In the genomic region with DNA sequence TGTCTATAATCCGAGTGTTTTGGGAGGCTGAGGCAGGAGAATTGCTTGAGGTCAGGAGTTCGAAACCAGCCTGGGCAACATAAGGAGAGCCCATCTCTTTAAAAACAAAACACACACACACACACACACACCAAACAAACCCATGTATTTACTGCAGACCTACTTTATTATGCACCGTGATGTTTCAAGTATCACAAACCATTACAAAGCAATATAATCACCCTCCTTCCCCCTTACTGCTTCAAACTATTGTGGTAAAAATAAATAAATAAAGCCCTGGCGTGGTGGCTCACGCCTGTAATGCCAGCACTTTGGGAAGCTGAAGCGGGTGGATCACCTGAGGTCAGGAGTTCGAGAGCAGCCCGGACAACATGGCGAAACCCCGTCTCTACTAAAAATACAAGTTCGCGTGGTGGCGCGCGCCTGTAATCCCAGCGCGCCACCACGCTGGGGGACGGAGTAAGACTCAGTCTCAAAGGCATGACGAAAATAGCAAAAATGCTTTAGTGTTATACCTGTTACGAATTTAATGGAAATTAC, we compare ENCODE assay signal across 1 cellular context.
TF ChIP-seq lines count a peak whose summit lies in the region.

No MANE protein-coding gene starts in this region.

TF ChIP-seq in GM23338, 12 proteins besides CTCF, POLR2A, EP300 and RAD21 (continued from another document):
- TF ChIP-seq, protein P1, sequence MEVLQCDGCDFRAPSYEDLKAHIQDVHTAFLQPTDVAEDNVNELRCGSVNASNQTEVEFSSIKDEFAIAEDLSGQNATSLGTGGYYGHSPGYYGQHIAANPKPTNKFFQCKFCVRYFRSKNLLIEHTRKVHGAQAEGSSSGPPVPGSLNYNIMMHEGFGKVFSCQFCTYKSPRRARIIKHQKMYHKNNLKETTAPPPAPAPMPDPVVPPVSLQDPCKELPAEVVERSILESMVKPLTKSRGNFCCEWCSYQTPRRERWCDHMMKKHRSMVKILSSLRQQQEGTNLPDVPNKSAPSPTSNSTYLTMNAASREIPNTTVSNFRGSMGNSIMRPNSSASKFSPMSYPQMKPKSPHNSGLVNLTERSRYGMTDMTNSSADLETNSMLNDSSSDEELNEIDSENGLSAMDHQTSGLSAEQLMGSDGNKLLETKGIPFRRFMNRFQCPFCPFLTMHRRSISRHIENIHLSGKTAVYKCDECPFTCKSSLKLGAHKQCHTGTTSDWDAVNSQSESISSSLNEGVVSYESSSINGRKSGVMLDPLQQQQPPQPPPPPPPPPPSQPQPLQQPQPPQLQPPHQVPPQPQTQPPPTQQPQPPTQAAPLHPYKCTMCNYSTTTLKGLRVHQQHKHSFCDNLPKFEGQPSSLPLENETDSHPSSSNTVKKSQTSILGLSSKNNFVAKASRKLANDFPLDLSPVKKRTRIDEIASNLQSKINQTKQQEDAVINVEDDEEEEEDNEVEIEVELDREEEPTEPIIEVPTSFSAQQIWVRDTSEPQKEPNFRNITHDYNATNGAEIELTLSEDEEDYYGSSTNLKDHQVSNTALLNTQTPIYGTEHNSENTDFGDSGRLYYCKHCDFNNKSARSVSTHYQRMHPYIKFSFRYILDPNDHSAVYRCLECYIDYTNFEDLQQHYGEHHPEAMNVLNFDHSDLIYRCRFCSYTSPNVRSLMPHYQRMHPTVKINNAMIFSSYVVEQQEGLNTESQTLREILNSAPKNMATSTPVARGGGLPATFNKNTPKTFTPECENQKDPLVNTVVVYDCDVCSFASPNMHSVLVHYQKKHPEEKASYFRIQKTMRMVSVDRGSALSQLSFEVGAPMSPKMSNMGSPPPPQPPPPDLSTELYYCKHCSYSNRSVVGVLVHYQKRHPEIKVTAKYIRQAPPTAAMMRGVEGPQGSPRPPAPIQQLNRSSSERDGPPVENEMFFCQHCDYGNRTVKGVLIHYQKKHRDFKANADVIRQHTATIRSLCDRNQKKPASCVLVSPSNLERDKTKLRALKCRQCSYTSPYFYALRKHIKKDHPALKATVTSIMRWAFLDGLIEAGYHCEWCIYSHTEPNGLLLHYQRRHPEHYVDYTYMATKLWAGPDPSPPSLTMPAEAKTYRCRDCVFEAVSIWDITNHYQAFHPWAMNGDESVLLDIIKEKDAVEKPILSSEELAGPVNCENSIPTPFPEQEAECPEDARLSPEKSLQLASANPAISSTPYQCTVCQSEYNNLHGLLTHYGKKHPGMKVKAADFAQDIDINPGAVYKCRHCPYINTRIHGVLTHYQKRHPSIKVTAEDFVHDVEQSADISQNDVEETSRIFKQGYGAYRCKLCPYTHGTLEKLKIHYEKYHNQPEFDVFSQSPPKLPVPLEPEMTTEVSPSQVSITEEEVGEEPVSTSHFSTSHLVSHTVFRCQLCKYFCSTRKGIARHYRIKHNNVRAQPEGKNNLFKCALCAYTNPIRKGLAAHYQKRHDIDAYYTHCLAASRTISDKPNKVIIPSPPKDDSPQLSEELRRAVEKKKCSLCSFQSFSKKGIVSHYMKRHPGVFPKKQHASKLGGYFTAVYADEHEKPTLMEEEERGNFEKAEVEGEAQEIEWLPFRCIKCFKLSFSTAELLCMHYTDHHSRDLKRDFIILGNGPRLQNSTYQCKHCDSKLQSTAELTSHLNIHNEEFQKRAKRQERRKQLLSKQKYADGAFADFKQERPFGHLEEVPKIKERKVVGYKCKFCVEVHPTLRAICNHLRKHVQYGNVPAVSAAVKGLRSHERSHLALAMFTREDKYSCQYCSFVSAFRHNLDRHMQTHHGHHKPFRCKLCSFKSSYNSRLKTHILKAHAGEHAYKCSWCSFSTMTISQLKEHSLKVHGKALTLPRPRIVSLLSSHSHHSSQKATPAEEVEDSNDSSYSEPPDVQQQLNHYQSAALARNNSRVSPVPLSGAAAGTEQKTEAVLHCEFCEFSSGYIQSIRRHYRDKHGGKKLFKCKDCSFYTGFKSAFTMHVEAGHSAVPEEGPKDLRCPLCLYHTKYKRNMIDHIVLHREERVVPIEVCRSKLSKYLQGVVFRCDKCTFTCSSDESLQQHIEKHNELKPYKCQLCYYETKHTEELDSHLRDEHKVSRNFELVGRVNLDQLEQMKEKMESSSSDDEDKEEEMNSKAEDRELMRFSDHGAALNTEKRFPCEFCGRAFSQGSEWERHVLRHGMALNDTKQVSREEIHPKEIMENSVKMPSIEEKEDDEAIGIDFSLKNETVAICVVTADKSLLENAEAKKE (CRISPR knock-in tag; IDR thresholded peaks at IDR 0.05) = no peak
- no peak for TF ChIP-seq NANOG (IDR thresholded peaks at IDR 0.05; ENCODE audit: borderline replicate concordance)
- no peak for TF ChIP-seq JUNB (IDR thresholded peaks at IDR 0.05; ENCODE audit: unreplicated experiment)
- TF ChIP-seq, protein P2, sequence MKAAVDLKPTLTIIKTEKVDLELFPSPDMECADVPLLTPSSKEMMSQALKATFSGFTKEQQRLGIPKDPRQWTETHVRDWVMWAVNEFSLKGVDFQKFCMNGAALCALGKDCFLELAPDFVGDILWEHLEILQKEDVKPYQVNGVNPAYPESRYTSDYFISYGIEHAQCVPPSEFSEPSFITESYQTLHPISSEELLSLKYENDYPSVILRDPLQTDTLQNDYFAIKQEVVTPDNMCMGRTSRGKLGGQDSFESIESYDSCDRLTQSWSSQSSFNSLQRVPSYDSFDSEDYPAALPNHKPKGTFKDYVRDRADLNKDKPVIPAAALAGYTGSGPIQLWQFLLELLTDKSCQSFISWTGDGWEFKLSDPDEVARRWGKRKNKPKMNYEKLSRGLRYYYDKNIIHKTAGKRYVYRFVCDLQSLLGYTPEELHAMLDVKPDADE (IDR thresholded peaks at IDR 0.05) = no peak
- TF ChIP-seq, protein P3, sequence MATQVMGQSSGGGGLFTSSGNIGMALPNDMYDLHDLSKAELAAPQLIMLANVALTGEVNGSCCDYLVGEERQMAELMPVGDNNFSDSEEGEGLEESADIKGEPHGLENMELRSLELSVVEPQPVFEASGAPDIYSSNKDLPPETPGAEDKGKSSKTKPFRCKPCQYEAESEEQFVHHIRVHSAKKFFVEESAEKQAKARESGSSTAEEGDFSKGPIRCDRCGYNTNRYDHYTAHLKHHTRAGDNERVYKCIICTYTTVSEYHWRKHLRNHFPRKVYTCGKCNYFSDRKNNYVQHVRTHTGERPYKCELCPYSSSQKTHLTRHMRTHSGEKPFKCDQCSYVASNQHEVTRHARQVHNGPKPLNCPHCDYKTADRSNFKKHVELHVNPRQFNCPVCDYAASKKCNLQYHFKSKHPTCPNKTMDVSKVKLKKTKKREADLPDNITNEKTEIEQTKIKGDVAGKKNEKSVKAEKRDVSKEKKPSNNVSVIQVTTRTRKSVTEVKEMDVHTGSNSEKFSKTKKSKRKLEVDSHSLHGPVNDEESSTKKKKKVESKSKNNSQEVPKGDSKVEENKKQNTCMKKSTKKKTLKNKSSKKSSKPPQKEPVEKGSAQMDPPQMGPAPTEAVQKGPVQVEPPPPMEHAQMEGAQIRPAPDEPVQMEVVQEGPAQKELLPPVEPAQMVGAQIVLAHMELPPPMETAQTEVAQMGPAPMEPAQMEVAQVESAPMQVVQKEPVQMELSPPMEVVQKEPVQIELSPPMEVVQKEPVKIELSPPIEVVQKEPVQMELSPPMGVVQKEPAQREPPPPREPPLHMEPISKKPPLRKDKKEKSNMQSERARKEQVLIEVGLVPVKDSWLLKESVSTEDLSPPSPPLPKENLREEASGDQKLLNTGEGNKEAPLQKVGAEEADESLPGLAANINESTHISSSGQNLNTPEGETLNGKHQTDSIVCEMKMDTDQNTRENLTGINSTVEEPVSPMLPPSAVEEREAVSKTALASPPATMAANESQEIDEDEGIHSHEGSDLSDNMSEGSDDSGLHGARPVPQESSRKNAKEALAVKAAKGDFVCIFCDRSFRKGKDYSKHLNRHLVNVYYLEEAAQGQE (IDR thresholded peaks at IDR 0.05; ENCODE audit: unreplicated experiment) = no peak
- no peak for TF ChIP-seq STAT1 (IDR thresholded peaks at IDR 0.05; ENCODE audit: unreplicated experiment)
- TF ChIP-seq EZH2 (IDR thresholded peaks at IDR 0.05; ENCODE audit: low read depth, unreplicated experiment) = no peak
- no peak for TF ChIP-seq ZNF114 (CRISPR knock-in tag; IDR thresholded peaks at IDR 0.05)
